In genomic region chr3:162161595-162161994, GRCh38 we compare ENCODE assay signal across 34 cellular contexts.
"Had no signal": no experiment of that assay in that cellular context is flagged by ENCODE, and none has a peak within 500 bp of the region (broad histone marks: within the 10 kb centered on the region; RNA-seq: fewer than 3 reads in every experiment).

No MANE protein-coding gene starts in this region.

- H3K4me3 ChIP-seq: adrenal gland, body of pancreas, breast epithelium had no signal

- FAIRE-seq: astrocyte, TTC549 had no signal

- H3K4me1 ChIP-seq: adrenal gland, body of pancreas, breast epithelium had no signal

- H3K9me3 ChIP-seq: adrenal gland, body of pancreas, breast epithelium had no signal

- DNase-seq: activated B cell treated with CpG ODN at 0.5 μM for 24 hours; activated CD4-positive, alpha-beta memory T cell treated with anti-CD3 and anti-CD28 coated beads for 36 hours; activated CD4-positive, alpha-beta T cell treated with anti-CD3 and anti-CD28 coated beads for 4 hours; activated CD4-positive, alpha-beta T cell treated with anti-CD3 and anti-CD28 coated beads, Interleukin-2, amount 10 ng/mL, durations not matched to agents 24 days and 14 days; activated CD4-positive, alpha-beta T cell treated with anti-CD3 and anti-CD28 coated beads, Interleukin-2, amount 50 U/mL, for 1 hour; activated CD4-positive, alpha-beta T cell treated with anti-CD3 and anti-CD28 coated beads, Interleukin-2, amount 50 U/mL, for 4 hours; activated CD4-positive, CD25-positive, alpha-beta regulatory T cell treated with anti-CD3 and anti-CD28 coated beads, Interleukin-2, amount 50 U/mL, for 72 hours; activated CD8-positive, alpha-beta memory T cell treated with anti-CD3 and anti-CD28 coated beads, Interleukin-2, amount 50 U/mL, for 4 hours; activated CD8-positive, alpha-beta T cell treated with anti-CD3 and anti-CD28 coated beads for 36 hours; activated effector memory CD4-positive, alpha-beta T cell treated with anti-CD3 and anti-CD28 coated beads, Interleukin-2, amount 50 U/mL, for 16 hours; activated gamma-delta T cell treated with Interleukin-2 at 50 U/mL for 16 hours; activated naive CD4-positive, alpha-beta T cell; activated naive CD4-positive, alpha-beta T cell treated with anti-CD3 and anti-CD28 coated beads for 36 hours; activated naive CD4-positive, alpha-beta T cell treated with anti-CD3 and anti-CD28 coated beads, Interleukin-2, amount 50 U/mL, for 16 hours; activated naive CD8-positive, alpha-beta T cell treated with anti-CD3 and anti-CD28 coated beads for 36 hours; activated T-cell treated with anti-CD3 and anti-CD28 coated beads for 4 hours; activated T-cell treated with anti-CD3 and anti-CD28 coated beads, Interleukin-2, amount 50 U/mL, for 1 hour; activated T-cell treated with anti-CD3 and anti-CD28 coated beads, Interleukin-2, amount 50 U/mL, for 4 hours; activated T-cell treated with anti-CD3 and anti-CD28 coated beads, Interleukin-2, amount 50 U/mL, for 72 hours; adrenal gland; amniotic stem cell; aorta; body of pancreas; brain microvascular endothelial cell; central memory CD4-positive, alpha-beta T cell; T-helper 1 cell; T-helper 2 cell; T-helper 9 cell had no signal

- H3K36me3 ChIP-seq: adrenal gland, brain microvascular endothelial cell, breast epithelium had no signal

- H3K27ac ChIP-seq: adrenal gland, body of pancreas, brain microvascular endothelial cell, breast epithelium, VCaP had no signal

- H3K27me3 ChIP-seq: adrenal gland, body of pancreas, brain microvascular endothelial cell, breast epithelium had no signal

- ATAC-seq: activated CD8-positive, alpha-beta T cell treated with anti-CD3 and anti-CD28 coated beads for 36 hours; activated naive CD4-positive, alpha-beta T cell treated with anti-CD3 and anti-CD28 coated beads, Interleukin-2, amount 50 U/mL, for 72 hours; activated T-cell treated with anti-CD3 and anti-CD28 coated beads, Interleukin-2, amount 50 U/mL, for 4 hours; activated T-cell treated with anti-CD3 and anti-CD28 coated beads, Interleukin-2, amount 50 U/mL, for 72 hours; activated T-helper 17 cell treated with anti-CD3 and anti-CD28 coated beads, Interleukin-2, amount 50 U/mL, for 72 hours; body of pancreas had no signal
